Comparison of ENCODE assay signal across 8 cellular contexts in the genomic region with DNA sequence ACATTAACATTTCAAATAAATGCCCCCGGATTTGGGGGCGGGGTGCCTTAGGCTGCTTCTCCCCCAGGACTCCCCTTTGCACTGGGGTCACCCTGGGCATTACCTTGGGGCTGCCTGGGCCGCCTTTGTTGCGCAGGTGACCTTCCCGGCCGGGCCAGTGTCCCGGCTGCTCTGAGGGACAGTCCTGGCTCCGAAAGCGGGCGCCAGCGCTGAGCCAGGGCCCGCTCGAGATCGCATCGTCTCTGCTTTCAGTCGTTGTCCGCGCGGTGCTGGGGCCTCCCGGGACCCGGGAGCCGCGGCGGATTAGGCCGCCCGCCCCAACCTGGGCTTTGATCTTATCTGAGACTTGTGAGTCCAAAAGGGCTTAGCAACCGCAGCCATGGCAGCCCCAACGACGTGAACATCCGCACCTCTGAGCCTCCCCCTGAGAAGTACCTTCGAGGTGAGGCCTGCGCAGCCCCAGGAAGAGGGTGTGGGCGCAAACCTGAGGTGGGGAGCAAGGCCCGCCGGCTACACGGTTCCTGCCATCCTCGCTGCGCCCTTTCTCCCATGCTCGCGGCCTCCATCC. TPM values are rescaled to one million over a fixed set of nuclear protein-coding genes. Genes with fewer than 3 reads are reported as not detected.
A peak's percentile ranks its signal among the peaks of the same experiment; 100 is the strongest.
DNase-seq lines count a peak whose midpoint lies in the region; ATAC-seq, FAIRE-seq and TF ChIP-seq lines count a peak whose summit lies in the region.

No MANE protein-coding gene starts in this region.

- H3K4me2 ChIP-seq in neural progenitor cell, result peak overlapping the region; percentile 55

- H4K20me1 ChIP-seq in neural progenitor cell (ENCODE audit: low read depth), result no peaks in the 10 kb centered on the region

- H2AFZ ChIP-seq in neural progenitor cell (replicated peaks), result peak overlapping the region; percentile 17

- H3K79me2 ChIP-seq in neural progenitor cell (ENCODE audit: low read depth), result no peaks in the 10 kb centered on the region

- peak overlapping the region; percentile 63 for H3K4me3 Mint-ChIP-seq in activated naive CD8-positive, alpha-beta T cell treated with anti-CD3 and anti-CD28 coated beads for 36 hours
- no peak overlapping the region for H3K4me3 Mint-ChIP-seq in neural progenitor cell

- peak overlapping the region; percentile 75 for H3K27ac Mint-ChIP-seq in activated naive CD8-positive, alpha-beta T cell treated with anti-CD3 and anti-CD28 coated beads for 36 hours
- H3K27ac Mint-ChIP-seq in neural progenitor cell, result no peak overlapping the region

- no peak for DNase-seq in left ventricle myocardium inferior
- DNase-seq in cardiac septum (ENCODE audit: low spot score), result no peak
- peak; percentile 50 for DNase-seq in activated naive CD8-positive, alpha-beta T cell treated with anti-CD3 and anti-CD28 coated beads for 36 hours
- DNase-seq in neural progenitor cell (ENCODE audit: low spot score), result peak; percentile 59
- no peak for DNase-seq in tibial nerve (ENCODE audit: low spot score in 2 of 2)
- no peak for DNase-seq in RCC 7860 (ENCODE audit: low spot score)
- no peak for DNase-seq in putamen (ENCODE audit: low spot score)

- no peaks in the 10 kb centered on the region for H3K27me3 Mint-ChIP-seq in activated naive CD8-positive, alpha-beta T cell treated with anti-CD3 and anti-CD28 coated beads for 36 hours
- peaks cover 8% of the 10 kb centered on the region for H3K27me3 Mint-ChIP-seq in neural progenitor cell (ENCODE audit: insufficient read depth, low read depth)

- TF ChIP-seq CTCF in left ventricle myocardium inferior (IDR thresholded peaks at IDR 0.05; ENCODE audit: borderline replicate concordance), result no peak
- TF ChIP-seq CTCF in neural progenitor cell (IDR thresholded peaks at IDR 0.05), result no peak
- no peak for TF ChIP-seq CTCF in tibial nerve (IDR thresholded peaks at IDR 0.05)

- H3K27me3 ChIP-seq in left ventricle myocardium inferior (ENCODE audit: low read depth), result peaks cover 12% of the 10 kb centered on the region
- peaks cover 36% of the 10 kb centered on the region for H3K27me3 ChIP-seq in neural progenitor cell
- peaks cover 0 to 7% of the 10 kb centered on the region in 2 donors for H3K27me3 ChIP-seq in tibial nerve

- no peak for FAIRE-seq in RCC 7860 (lab: Jason Lieb, UNC)

- H3K4me1 ChIP-seq in left ventricle myocardium inferior, result peaks cover 18% of the 10 kb centered on the region
- no peaks in the 10 kb centered on the region for H3K4me1 ChIP-seq in neural progenitor cell
- H3K4me1 ChIP-seq in tibial nerve, result peaks cover 0 to 9% (median 0%) of the 10 kb centered on the region in 4 donors

- intact Hi-C loops in left ventricle myocardium inferior (cut with micrococcal nuclease), result no loop called here
- intact Hi-C loops in cardiac septum (cut with DNase I), result no loop called here

- TF ChIP-seq POLR2A in tibial nerve (IDR thresholded peaks at IDR 0.05), result no peak

- H3K9me3 ChIP-seq in left ventricle myocardium inferior (replicated peaks) (no peaks in the 10 kb centered on the region), neural progenitor cell (ENCODE audit: low read depth) (no peaks in the 10 kb centered on the region), tibial nerve (no peaks in the 10 kb centered on the region)

- ATAC-seq in GM19328 (IDR thresholded peaks at IDR 0.05; ENCODE audit: unreplicated experiment), result no peak

- H3K4me1 Mint-ChIP-seq in activated naive CD8-positive, alpha-beta T cell treated with anti-CD3 and anti-CD28 coated beads for 36 hours, result peaks cover 26% of the 10 kb centered on the region
- peaks cover 2% of the 10 kb centered on the region for H3K4me1 Mint-ChIP-seq in neural progenitor cell

- H3K27ac ChIP-seq in left ventricle myocardium inferior (replicated peaks), result no peak overlapping the region
- no peak overlapping the region for H3K27ac ChIP-seq in neural progenitor cell
- H3K27ac ChIP-seq in tibial nerve, result no peak overlapping the region

- peaks cover 5% of the 10 kb centered on the region for H3F3A ChIP-seq in neural progenitor cell (ENCODE audit: low read depth)

- 28 to 35% methylated on average over 20 to 35 of the region's 40 CpGs for WGBS in tibial nerve, 2 donors

- peak overlapping the region; percentile 66 for H3K4me3 ChIP-seq in left ventricle myocardium inferior
- H3K4me3 ChIP-seq in neural progenitor cell, result peak overlapping the region; percentile 45
- H3K4me3 ChIP-seq in tibial nerve, result peak overlapping the region in 2 of 4 donors; percentile 48 to 52

- peaks cover 4% of the 10 kb centered on the region for H3K9me3 Mint-ChIP-seq in activated naive CD8-positive, alpha-beta T cell treated with anti-CD3 and anti-CD28 coated beads for 36 hours
- H3K9me3 Mint-ChIP-seq in neural progenitor cell, result peaks cover 9% of the 10 kb centered on the region

- H3K9ac ChIP-seq in neural progenitor cell, result no peak overlapping the region

- no peak for TF ChIP-seq EP300 in tibial nerve (IDR thresholded peaks at IDR 0.05)

- no peaks in the 10 kb centered on the region for H3K36me3 ChIP-seq in left ventricle myocardium inferior
- no peaks in the 10 kb centered on the region for H3K36me3 ChIP-seq in neural progenitor cell
- no peaks in the 10 kb centered on the region for H3K36me3 ChIP-seq in tibial nerve

- H3K36me3 Mint-ChIP-seq in activated naive CD8-positive, alpha-beta T cell treated with anti-CD3 and anti-CD28 coated beads for 36 hours, result peaks cover 4% of the 10 kb centered on the region
- H3K36me3 Mint-ChIP-seq in neural progenitor cell, result peaks cover 7% of the 10 kb centered on the region

RNA-seq across cellular contexts. Expression of gene WAPL, which starts 14.8 kb away (rescaled TPM):
- total RNA-seq in left ventricle myocardium inferior (21.9 TPM), cardiac septum (24.0 TPM), neural progenitor cell (ENCODE audit: low replicate concordance) (52.5 and 79.4 TPM in 2 replicates), tibial nerve (10 to 100 TPM; 26.7 to 50.4 (median 42.0) TPM)
- 10 to 100 TPM; 51.7 to 53.3 TPM for total RNA-seq in activated naive CD8-positive, alpha-beta T cell treated with anti-CD3 and anti-CD28 coated beads for 36 hours

Comparison
In these comparisons a context has a peak if more than half of its experiments do, and no peak if none do; other contexts are left out.
1. DNase-seq: peak in activated naive CD8-positive, alpha-beta T cell treated with anti-CD3 and anti-CD28 coated beads for 36 hours (single experiment) and neural progenitor cell (single experiment); none in left ventricle myocardium inferior (single experiment), cardiac septum (single experiment), tibial nerve (0 of 2), RCC 7860 (single experiment) and putamen (single experiment).